In genomic region chr2:101732773-101733256, GRCh38 we compare ENCODE assay signal across 20 cellular contexts. TPM values are rescaled to one million over a fixed set of nuclear protein-coding genes. Genes with fewer than 3 reads are reported as not detected.
DNase-seq lines count a peak whose midpoint lies in the region; TF ChIP-seq lines count a peak whose summit lies in the region.
"Had no signal": no experiment of that assay in that cellular context is flagged by ENCODE, and none has a peak within 500 bp of the region (broad histone marks: within the 10 kb centered on the region; RNA-seq: fewer than 3 reads in every experiment).

No MANE protein-coding gene starts in this region.

- H3K14ac ChIP-seq in H9 (ENCODE audit: insufficient read depth, low read length): no peak overlapping the region

- H3K4me3 Mint-ChIP-seq in activated naive CD4-positive, alpha-beta T cell treated with anti-CD3 and anti-CD28 coated beads, Interleukin-2, amount 50 U/mL, for 24 hours: peak overlapping the region; percentile 60
- H3K4me3 Mint-ChIP-seq in activated naive CD4-positive, alpha-beta T cell treated with anti-CD3 and anti-CD28 coated beads, Interleukin-2, amount 10 ng/mL, durations not matched to agents 7 days and 5 days: no peak overlapping the region
- no peak overlapping the region for H3K4me3 Mint-ChIP-seq in H9
- H3K4me3 Mint-ChIP-seq: neural progenitor cell had no signal

- H4K20me1 ChIP-seq in H9 (ENCODE audit: control insufficient read depth, insufficient read depth, insufficient read length) (no peaks in the 10 kb centered on the region), osteoblast (ENCODE audit: insufficient read depth, low read length) (peaks cover 73% of the 10 kb centered on the region)

- no peak overlapping the region for H3K4ac ChIP-seq in H9 (ENCODE audit: low read depth, low read length)

- H2BK15ac ChIP-seq in H9 (ENCODE audit: low read depth, low read length): no peak overlapping the region

- H4K5ac ChIP-seq in H9 (ENCODE audit: insufficient read length, low read depth, low read length): no peak overlapping the region

- H3K79me2 ChIP-seq in H9 (ENCODE audit: insufficient read depth, low read length) (peaks cover 50% of the 10 kb centered on the region; the same call in 1 of the 2 replicates), osteoblast (ENCODE audit: insufficient read depth, low read length) (peaks cover 99% of the 10 kb centered on the region)

- no peak for DNase-seq in activated naive CD4-positive, alpha-beta T cell treated with anti-CD3 and anti-CD28 coated beads, Interleukin-2, amount 10 ng/mL, durations not matched to agents 7 days and 5 days
- DNase-seq in H9 (no peak), caudate nucleus (lab: John Stamatoyannopoulos, UW) (no peak), osteoblast (ENCODE audit: insufficient read length, low spot score, missing footprints) (peak; percentile 54), GOT3 (lab: John Stamatoyannopoulos, UW) (no peak), DMS79 treated with DMSO at 0.1 percent for 48 hours (lab: John Stamatoyannopoulos, UW) (no peak), G401 (ENCODE audit: low spot score) (no peak)
- DNase-seq: CD8-positive, alpha-beta memory T cell; cortex of kidney; NCI-H1105 treated with DMSO at 0.1 percent for 48 hours; NCI-H748 treated with DMSO at 0.1 percent for 48 hours; retina; stimulated activated naive CD4-positive, alpha-beta T cell treated with Interleukin-2 at 50 U/mL for 16 hours had no signal

- no peaks in the 10 kb centered on the region for H3K23me2 ChIP-seq in H9 (ENCODE audit: insufficient read length, low read depth, low read length, poor library complexity, severe bottlenecking)

- no peak overlapping the region for H4K91ac ChIP-seq in H9 (ENCODE audit: insufficient read length, low read depth, low read length)

- no peaks in the 10 kb centered on the region for H3K9me3 Mint-ChIP-seq in activated naive CD4-positive, alpha-beta T cell treated with anti-CD3 and anti-CD28 coated beads, Interleukin-2, amount 50 U/mL, for 24 hours
- no peaks in the 10 kb centered on the region for H3K9me3 Mint-ChIP-seq in activated naive CD4-positive, alpha-beta T cell treated with anti-CD3 and anti-CD28 coated beads, Interleukin-2, amount 10 ng/mL, durations not matched to agents 7 days and 5 days
- H3K9me3 Mint-ChIP-seq in H9: no peaks in the 10 kb centered on the region
- H3K9me3 Mint-ChIP-seq: activated T-helper 2 cell treated with anti-CD3 and anti-CD28 coated beads, Interferon-gamma antibody, Interleukin-2, Interleukin-4, amounts not matched to agents 10 μg/mL and 5 μg/mL and 100 μg/mL, durations not matched to agents 14 hours and 24 hours and 36 hours; CD8-positive, alpha-beta memory T cell had no signal

- TF ChIP-seq CTCF in H9 (conservative IDR thresholded peaks at IDR 0.05) (no peak), osteoblast (IDR thresholded peaks at IDR 0.05; ENCODE audit: extremely low read depth, low read depth, low read length) (no peak)

- no peak overlapping the region for H3T11ph ChIP-seq in H9 (ENCODE audit: low read length)

- H3K27me3 ChIP-seq in H9 (ENCODE audit: insufficient read depth, low read length): no peaks in the 10 kb centered on the region
- H3K27me3 ChIP-seq in osteoblast (ENCODE audit: insufficient read depth, low read length): no peaks in the 10 kb centered on the region
- H3K27me3 ChIP-seq: gastroesophageal sphincter, neural progenitor cell, vagina had no signal

- H2BK5ac ChIP-seq in H9 (ENCODE audit: insufficient read length, low read length): no peak overlapping the region

- H2AK5ac ChIP-seq in H9 (ENCODE audit: insufficient read length, low read length): no peak overlapping the region

- H3K79me1 ChIP-seq in H9 (ENCODE audit: insufficient read depth, low read depth, low read length, poor library complexity, severe bottlenecking): peaks cover 11% of the 10 kb centered on the region

- H2BK12ac ChIP-seq in H9 (ENCODE audit: insufficient read length, low read depth, low read length): no peak overlapping the region

- no peak overlapping the region for H3K23ac ChIP-seq in H9 (ENCODE audit: insufficient read length, low read depth, low read length)

- H3K18ac ChIP-seq in H9 (ENCODE audit: insufficient read length, low read depth, low read length): no peak overlapping the region

- H3K27ac ChIP-seq in H9 (ENCODE audit: insufficient read length, low read depth, low read length) (no peak overlapping the region), caudate nucleus (ENCODE audit: low read depth, low read length) (peak overlapping the region; percentile 27), osteoblast (ENCODE audit: low read depth, low read length) (peak overlapping the region; percentile 7)
- H3K27ac ChIP-seq: epithelial cell of prostate, neural progenitor cell, vagina had no signal

- CTCF ChIA-PET in activated naive CD4-positive, alpha-beta T cell treated with anti-CD3 and anti-CD28 coated beads, Interleukin-2, amount 10 ng/mL, durations not matched to agents 7 days and 5 days (lab: Charles Lee): interaction anchor here (1.1 to 1.4 kb wide), 3 partner anchors 12 to 314 kb away, joined by 4 to 5 read pairs (median 5); no protein-coding TSS in a partner anchor

- H3K4me1 ChIP-seq in H9 (ENCODE audit: insufficient read depth, low read length) (peaks cover 10% of the 10 kb centered on the region), osteoblast (ENCODE audit: insufficient read depth, low read length) (peaks cover 54% of the 10 kb centered on the region)

- H3K9me3 ChIP-seq in H9 (ENCODE audit: control insufficient read depth, low read depth, low read length) (no peaks in the 10 kb centered on the region), osteoblast (ENCODE audit: low read depth, low read length) (no peaks in the 10 kb centered on the region)
- H3K9me3 ChIP-seq: gastroesophageal sphincter, vagina had no signal

- H3K36me3 Mint-ChIP-seq in activated naive CD4-positive, alpha-beta T cell treated with anti-CD3 and anti-CD28 coated beads, Interleukin-2, amount 50 U/mL, for 24 hours: no peaks in the 10 kb centered on the region
- peaks cover 11% of the 10 kb centered on the region for H3K36me3 Mint-ChIP-seq in activated naive CD4-positive, alpha-beta T cell treated with anti-CD3 and anti-CD28 coated beads, Interleukin-2, amount 10 ng/mL, durations not matched to agents 7 days and 5 days
- no peaks in the 10 kb centered on the region; a peak in 2 of 7 replicates for H3K36me3 Mint-ChIP-seq in H9 (ENCODE audit: insufficient read depth in 1 of 3, low read depth in 3 of 3)

- H2AFZ ChIP-seq in H9 (ENCODE audit: low read length) (no peak overlapping the region), osteoblast (ENCODE audit: low read length) (no peak overlapping the region)
- H2AFZ ChIP-seq: neural progenitor cell had no signal

- peaks cover 7% of the 10 kb centered on the region for H3K36me3 ChIP-seq in osteoblast (ENCODE audit: insufficient read depth, low read length)
- H3K36me3 ChIP-seq: gastroesophageal sphincter, neural progenitor cell, vagina had no signal

- H2BK20ac ChIP-seq in H9 (ENCODE audit: low read depth, low read length, poor library complexity, severe bottlenecking): no peak overlapping the region

- no peak overlapping the region for H2BK120ac ChIP-seq in H9 (ENCODE audit: low read depth, low read length, poor library complexity, severe bottlenecking)

- no peaks in the 10 kb centered on the region for H3K27me3 Mint-ChIP-seq in activated naive CD4-positive, alpha-beta T cell treated with anti-CD3 and anti-CD28 coated beads, Interleukin-2, amount 50 U/mL, for 24 hours
- H3K27me3 Mint-ChIP-seq in activated naive CD4-positive, alpha-beta T cell treated with anti-CD3 and anti-CD28 coated beads, Interleukin-2, amount 10 ng/mL, durations not matched to agents 7 days and 5 days: no peaks in the 10 kb centered on the region
- H3K27me3 Mint-ChIP-seq in H9 (ENCODE audit: low read depth): no peaks in the 10 kb centered on the region
- H3K27me3 Mint-ChIP-seq: CD8-positive, alpha-beta memory T cell had no signal

- no peak overlapping the region for H3K56ac ChIP-seq in H9 (ENCODE audit: insufficient read length, low read depth, low read length)

- in situ Hi-C loops in G401 (cut with HindIII; ENCODE audit: low sequenced_read_pairs): no loop called here

- H3K4me3 ChIP-seq in osteoblast (ENCODE audit: insufficient read depth, low read length): no peak overlapping the region
- H3K4me3 ChIP-seq: gastroesophageal sphincter, lung, neural progenitor cell, vagina had no signal

- H3K9ac ChIP-seq in H9 (ENCODE audit: extremely low read depth, insufficient read length, low read length): no peak overlapping the region
- H3K9ac ChIP-seq: neural progenitor cell had no signal

- no peak overlapping the region for H4K8ac ChIP-seq in H9 (replicated peaks; ENCODE audit: insufficient read length, low read depth, low read length)

- WGBS in H9 (ENCODE audit: extremely low coverage, insufficient read length, low lambda C conversion rate): no CpG with 5 or more reads among the region's 14 CpGs

- H3K27ac Mint-ChIP-seq in activated naive CD4-positive, alpha-beta T cell treated with anti-CD3 and anti-CD28 coated beads, Interleukin-2, amount 50 U/mL, for 24 hours: peak overlapping the region; percentile 67
- H3K27ac Mint-ChIP-seq in activated naive CD4-positive, alpha-beta T cell treated with anti-CD3 and anti-CD28 coated beads, Interleukin-2, amount 10 ng/mL, durations not matched to agents 7 days and 5 days: no peak overlapping the region
- H3K27ac Mint-ChIP-seq in H9: peak overlapping the region; percentile 19 to 74 (median 63); a peak in 4 of 7 replicates
- H3K27ac Mint-ChIP-seq: activated T-helper 2 cell treated with anti-CD3 and anti-CD28 coated beads, Interferon-gamma antibody, Interleukin-2, Interleukin-4, amounts not matched to agents 10 μg/mL and 5 μg/mL and 100 μg/mL, durations not matched to agents 14 hours and 24 hours and 36 hours had no signal

- peaks cover 93% of the 10 kb centered on the region for H3K4me1 Mint-ChIP-seq in activated naive CD4-positive, alpha-beta T cell treated with anti-CD3 and anti-CD28 coated beads, Interleukin-2, amount 50 U/mL, for 24 hours
- H3K4me1 Mint-ChIP-seq in activated naive CD4-positive, alpha-beta T cell treated with anti-CD3 and anti-CD28 coated beads, Interleukin-2, amount 10 ng/mL, durations not matched to agents 7 days and 5 days: peaks cover 87% of the 10 kb centered on the region
- peaks cover 52 to 63% of the 10 kb centered on the region in 2 experiments for H3K4me1 Mint-ChIP-seq in H9

- H3K4me2 ChIP-seq in H9 (ENCODE audit: insufficient read depth, insufficient read length, low read length): no peak overlapping the region
- no peak overlapping the region for H3K4me2 ChIP-seq in osteoblast (ENCODE audit: insufficient read depth, low read length)
- H3K4me2 ChIP-seq: neural progenitor cell had no signal

RNA-seq across cellular contexts. Expression of gene MAP4K4, which starts 35.3 kb away (rescaled TPM):
- total RNA-seq in H9 (2021): 125 and 132 TPM in 2 replicates
- 231 and 287 TPM in 2 replicates for total RNA-seq in osteoblast
- total RNA-seq in G401 (2014; rRNA removed; shearing (Covaris generic)): 47.3 and 70.8 TPM in 2 replicates
